Comparison of ENCODE assay signal across 8 cellular contexts in the genomic region with DNA sequence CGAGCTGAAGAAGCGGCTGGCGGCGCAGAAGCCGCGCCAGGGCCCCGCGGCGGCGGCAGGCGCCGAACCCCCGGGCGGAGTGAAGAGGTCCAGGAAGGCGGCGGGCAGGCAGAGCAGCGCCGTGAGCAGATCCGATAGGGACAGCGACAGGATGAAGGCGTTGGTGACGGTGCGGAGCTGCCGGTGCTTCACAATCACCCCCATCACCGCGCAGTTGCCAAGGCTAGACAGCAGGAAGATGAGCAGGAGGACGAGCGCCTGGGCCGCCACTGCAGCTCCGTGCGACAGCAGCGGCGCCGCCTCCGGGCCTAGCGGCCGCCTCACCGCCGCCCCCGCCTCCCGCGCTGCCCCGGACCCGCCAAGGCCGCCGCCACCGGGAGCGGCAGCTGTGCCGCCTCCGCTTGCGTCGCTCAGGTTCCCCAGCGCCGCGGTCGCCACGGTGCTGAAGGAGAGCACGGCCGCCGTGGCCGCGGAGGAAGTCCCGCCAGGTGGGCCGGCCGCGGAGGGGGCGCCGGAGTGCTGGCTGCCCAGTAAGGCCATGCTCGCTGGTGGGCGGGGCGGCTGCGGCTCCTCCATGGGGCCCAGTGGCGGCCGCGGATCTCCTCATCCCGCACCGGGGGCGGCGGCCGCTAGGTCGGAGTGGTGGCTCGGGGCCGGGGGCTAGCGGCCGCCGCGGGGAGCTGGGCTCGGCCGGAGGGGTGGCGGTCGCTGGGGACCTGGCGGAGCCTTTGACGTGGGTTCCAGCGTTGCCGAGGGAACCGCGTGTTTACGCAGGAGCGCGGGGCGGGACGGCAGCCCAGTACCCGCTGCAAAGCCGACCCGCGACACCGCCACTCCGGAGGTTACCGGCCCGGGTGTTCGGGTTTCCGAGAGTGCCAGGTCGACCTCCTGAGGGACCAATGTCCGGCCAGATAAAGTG. TPM values are rescaled to one million over a fixed set of nuclear protein-coding genes. Genes with fewer than 3 reads are reported as not detected.
DNase-seq lines count a peak whose midpoint lies in the region; FAIRE-seq and TF ChIP-seq lines count a peak whose summit lies in the region.

A gene with protein sequence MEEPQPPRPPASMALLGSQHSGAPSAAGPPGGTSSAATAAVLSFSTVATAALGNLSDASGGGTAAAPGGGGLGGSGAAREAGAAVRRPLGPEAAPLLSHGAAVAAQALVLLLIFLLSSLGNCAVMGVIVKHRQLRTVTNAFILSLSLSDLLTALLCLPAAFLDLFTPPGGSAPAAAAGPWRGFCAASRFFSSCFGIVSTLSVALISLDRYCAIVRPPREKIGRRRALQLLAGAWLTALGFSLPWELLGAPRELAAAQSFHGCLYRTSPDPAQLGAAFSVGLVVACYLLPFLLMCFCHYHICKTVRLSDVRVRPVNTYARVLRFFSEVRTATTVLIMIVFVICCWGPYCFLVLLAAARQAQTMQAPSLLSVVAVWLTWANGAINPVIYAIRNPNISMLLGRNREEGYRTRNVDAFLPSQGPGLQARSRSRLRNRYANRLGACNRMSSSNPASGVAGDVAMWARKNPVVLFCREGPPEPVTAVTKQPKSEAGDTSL (minus strand): TSS at position 730 of the 919 bp plus-strand sequence. CDS start 154 bp downstream, at position 576.

- H2AK5ac ChIP-seq in H1 (ENCODE audit: low read depth, low read length) (no peak within 1 kb of the TSS), mesenchymal stem cell (ENCODE audit: low read length, severe bottlenecking) (no peak within 1 kb of the TSS)

- no peak for FAIRE-seq in H1 (lab: Jason Lieb, UNC)

- no peak within 1 kb of the TSS for H3K27ac ChIP-seq in H1 (ENCODE audit: low read depth, low read length)
- no peak within 1 kb of the TSS for H3K27ac ChIP-seq in mesenchymal stem cell (ENCODE audit: low read length, poor library complexity, severe bottlenecking)

- H2BK120ac ChIP-seq in H1 (replicated peaks; ENCODE audit: low read depth, low read length) (no peak within 1 kb of the TSS), mesenchymal stem cell (ENCODE audit: low read depth, low read length) (no peak within 1 kb of the TSS)

- H3K4me1 ChIP-seq in H1 (replicated peaks in 1 of 4; ENCODE audit: control insufficient read depth in 3 of 4, insufficient read depth in 4 of 4, low read length in 3 of 4) = peaks cover 0 to 10% (median 4%) of the 10 kb centered on the region in 4 experiments; a peak in 4 of 7 replicates
- H3K4me1 ChIP-seq in mesenchymal stem cell (ENCODE audit: control insufficient read depth, insufficient read depth, low read depth, low read length) = peaks cover 12% of the 10 kb centered on the region

- H3K56ac ChIP-seq in H1 (replicated peaks; ENCODE audit: insufficient read length, low read depth, low read length) = no peak within 1 kb of the TSS

- H3K23ac ChIP-seq in H1 (ENCODE audit: insufficient read length) (no peak within 1 kb of the TSS), mesenchymal stem cell (ENCODE audit: low read length in 2 of 2) (peak within 1 kb of the TSS in 1 of 2 experiments; percentile 99)

- H4K20me1 ChIP-seq in H1 (replicated peaks in 1 of 2; ENCODE audit: control insufficient read depth in 1 of 2, insufficient read depth in 2 of 2, low read length in 2 of 2) = peaks cover 0 to 7% of the 10 kb centered on the region in 2 experiments

- DNase-seq in GM03348 (ENCODE audit: low spot score) (peak; percentile 77), H7 (peak; percentile 89), NCI-H187 (lab: John Stamatoyannopoulos, UW) (peak; percentile 51 to 57), H1 (ENCODE audit: low read depth in 1 of 2, low spot score in 2 of 2) (peak in 1 of 2 experiments; percentile 79), mesenchymal stem cell (peak; percentile 66), NOMO-1 treated with DMSO at 0.1 percent for 48 hours (lab: John Stamatoyannopoulos, UW; ENCODE audit: unreplicated experiment) (no peak)
- peak; percentile 79 for DNase-seq in activated CD8-positive, alpha-beta memory T cell treated with anti-CD3 and anti-CD28 coated beads for 24 hours
- DNase-seq in stimulated activated CD8-positive, alpha-beta memory T cell treated with anti-CD3 and anti-CD28 coated beads, Interleukin-15, amount 100 ng/mL, for 24 hours (ENCODE audit: low read depth) = peak; percentile 20

- H3K36me3 ChIP-seq in H7 (replicated peaks; ENCODE audit: control insufficient read depth, insufficient read depth, low read length) (no peaks in the 10 kb centered on the region), H1 (ENCODE audit: control insufficient read depth in 2 of 4, insufficient read depth in 4 of 4, low read length in 3 of 4) (no peaks in the 10 kb centered on the region), mesenchymal stem cell (ENCODE audit: control insufficient read depth in 1 of 2, insufficient read depth in 2 of 2, low read depth in 1 of 2, low read length in 2 of 2) (peaks cover 12 to 37% of the 10 kb centered on the region in 2 experiments)

- peak within 1 kb of the TSS; percentile 89; the same call in 1 of the 2 replicates for H2AFZ ChIP-seq in H1 (ENCODE audit: low read length)
- peak within 1 kb of the TSS; percentile 92 for H2AFZ ChIP-seq in mesenchymal stem cell (ENCODE audit: low read depth, low read length)

- H3K79me1 ChIP-seq in H1 (ENCODE audit: low read depth, low read length) = no peaks in the 10 kb centered on the region
- H3K79me1 ChIP-seq in mesenchymal stem cell (replicated peaks; ENCODE audit: low read length, poor library complexity, severe bottlenecking) = peaks cover 17% of the 10 kb centered on the region

- CTCF ChIA-PET in H1 (lab: Charles Lee; ENCODE audit: partially characterized antibody) = interaction anchor here (0.6 to 2.6 kb wide), 4 partner anchors 10 to 399 kb away, joined by 3 to 11 read pairs (median 4); no protein-coding TSS in a partner anchor

- no peak for TF ChIP-seq RAD21 in H1 (IDR thresholded peaks at IDR 0.05 in 1 of 2, conservative IDR thresholded peaks at IDR 0.05 in 1 of 2; ENCODE audit: low read depth in 2 of 2, low read length in 2 of 2)

- H3K4me2 ChIP-seq in H1 (ENCODE audit: insufficient read depth in 1 of 2, low read depth in 2 of 2, low read length in 2 of 2) (peak within 1 kb of the TSS; percentile 75 to 97), mesenchymal stem cell (ENCODE audit: low read length, poor library complexity, severe bottlenecking) (peak within 1 kb of the TSS; percentile 99)

- POLR2A ChIA-PET in H1 (lab: Charles Lee; ENCODE audit: partially characterized antibody) = interaction anchor here (0.6 to 1.8 kb wide), 4 partner anchors 9 to 19 kb away, joined by 3 to 6 read pairs (median 6); a partner anchor contains a TSS

- H3K4ac ChIP-seq in H1 (replicated peaks; ENCODE audit: insufficient read length, low read depth, low read length) = peak within 1 kb of the TSS; percentile 82
- H3K4ac ChIP-seq in mesenchymal stem cell (ENCODE audit: low read depth in 1 of 2, low read length in 2 of 2) = peak within 1 kb of the TSS; percentile 7 to 80

- H3K27me3 ChIP-seq in H7 (ENCODE audit: control insufficient read depth, insufficient read depth, low read length) (peaks cover 25% of the 10 kb centered on the region), H1 (replicated peaks in 1 of 4; ENCODE audit: control insufficient read depth in 3 of 4, extremely low read depth in 1 of 4, insufficient read depth in 3 of 4, low read length in 3 of 4) (peaks cover 0 to 23% (median 13%) of the 10 kb centered on the region in 4 experiments; a peak in 6 of 7 replicates), mesenchymal stem cell (ENCODE audit: control insufficient read depth in 1 of 2, insufficient read depth in 1 of 2, low read length in 2 of 2) (no peaks in the 10 kb centered on the region)

- H2BK5ac ChIP-seq in H1 (ENCODE audit: low read depth, low read length) (no peak within 1 kb of the TSS), mesenchymal stem cell (ENCODE audit: low read depth, low read length, poor library complexity, severe bottlenecking) (no peak within 1 kb of the TSS)

- H3K9me3 ChIP-seq in H1 (ENCODE audit: insufficient read depth in 2 of 2, low read depth in 1 of 2, low read length in 1 of 2) (no peaks in the 10 kb centered on the region), mesenchymal stem cell (ENCODE audit: control insufficient read depth, low read length) (no peaks in the 10 kb centered on the region)

- WGBS in H1 (ENCODE audit: extremely low coverage in 1 of 2, insufficient coverage in 1 of 2, insufficient read length in 1 of 2, insufficient replicate concordance in 2 of 2, low coverage in 1 of 2, low lambda C conversion rate in 2 of 2, missing lambda C conversion rate in 1 of 2), 2 experiments = 4% methylated on average over 56 of the region's 114 CpGs; no CpG with 5 or more reads in 1 of the 2 experiments
- WGBS in mesenchymal stem cell = 2% methylated on average over 109 of the region's 114 CpGs

- H2BK15ac ChIP-seq in H1 (ENCODE audit: low read length) (no peak within 1 kb of the TSS), mesenchymal stem cell (ENCODE audit: low read depth, poor library complexity, severe bottlenecking) (no peak within 1 kb of the TSS)

- TF ChIP-seq EP300 in H1 (IDR thresholded peaks at IDR 0.05; ENCODE audit: borderline replicate concordance in 1 of 2, low read depth in 2 of 2, low read length in 2 of 2) = no peak

- H3K9ac ChIP-seq in H1 (replicated peaks in 1 of 4; ENCODE audit: extremely low read depth in 1 of 4, low read depth in 3 of 4, low read length in 3 of 4) (peak within 1 kb of the TSS in 1 of 4 experiments; percentile 35; a peak in 2 of 7 replicates), mesenchymal stem cell (ENCODE audit: low read length) (peak within 1 kb of the TSS; percentile 82)

- H4K91ac ChIP-seq in H1 (replicated peaks; ENCODE audit: insufficient read length, low read length) (no peak within 1 kb of the TSS), mesenchymal stem cell (ENCODE audit: low read length) (peak within 1 kb of the TSS; percentile 83)

- H3K23me2 ChIP-seq in H1 (ENCODE audit: low read depth, low read length) = peaks cover 15% of the 10 kb centered on the region; the same call in 1 of the 2 replicates

- H3K18ac ChIP-seq in H1 (ENCODE audit: extremely low read depth, low read length) (no peak within 1 kb of the TSS), mesenchymal stem cell (ENCODE audit: low read depth in 1 of 2, low read length in 2 of 2) (peak within 1 kb of the TSS; percentile 23 to 90)

- no peak within 1 kb of the TSS for H2BK20ac ChIP-seq in H1 (ENCODE audit: low read length)

- 0 out of 4 replicates have a peak, but pooled peaks of 1 of the 3 experiments have one; percentile 6 for TF ChIP-seq CTCF in H1 (IDR thresholded peaks at IDR 0.05; ENCODE audit: control extremely low read depth in 1 of 3, insufficient read depth in 1 of 3, low read depth in 1 of 3, low read length in 3 of 3)

- TF ChIP-seq POLR2A in H1 (IDR thresholded peaks at IDR 0.05; ENCODE audit: control extremely low read depth in 1 of 2, low read depth in 2 of 2, low read length in 2 of 2) = no peak

- H4K8ac ChIP-seq in H1 (ENCODE audit: extremely low read depth, insufficient read depth, low read length) (peak within 1 kb of the TSS; percentile 76; the same call in 1 of the 2 replicates), mesenchymal stem cell (ENCODE audit: low read length) (peak within 1 kb of the TSS; percentile 90)

- H3K4me3 ChIP-seq in H7 (ENCODE audit: insufficient read depth, low read depth, low read length) (peak within 1 kb of the TSS; percentile 63), H1 (ENCODE audit: extremely low read depth in 1 of 4, insufficient read depth in 2 of 4, low read depth in 3 of 4, low read length in 4 of 4) (peak within 1 kb of the TSS; percentile 46 to 74 (median 53)), mesenchymal stem cell (ENCODE audit: insufficient read depth in 1 of 2, low read depth in 1 of 2, low read length in 2 of 2) (peak within 1 kb of the TSS; percentile 70 to 76)

- no peaks in the 10 kb centered on the region for H3K79me2 ChIP-seq in H1 (ENCODE audit: control insufficient read depth in 1 of 2, insufficient read depth in 2 of 2, low read length in 2 of 2)

- no peak within 1 kb of the TSS for H4K5ac ChIP-seq in H1 (ENCODE audit: insufficient read length, low read depth, low read length)

- H2BK12ac ChIP-seq in H1 (ENCODE audit: low read depth, low read length) = peak within 1 kb of the TSS; percentile 87; the same call in 1 of the 2 replicates
- peak within 1 kb of the TSS in 1 of 2 experiments; percentile 39 for H2BK12ac ChIP-seq in mesenchymal stem cell (ENCODE audit: low read length in 2 of 2)

- no peak within 1 kb of the TSS for H3K14ac ChIP-seq in H1 (ENCODE audit: insufficient read length)
- peak within 1 kb of the TSS in 1 of 2 experiments; percentile 80 for H3K14ac ChIP-seq in mesenchymal stem cell (ENCODE audit: low read length in 2 of 2)

RNA-seq across cellular contexts. Expression of the gene that starts here (rescaled TPM):
- total RNA-seq in H7 (2014; rRNA removed; shearing (Covaris generic)) = 0.59 and 0.67 TPM in 2 replicates
- 0.73 and 1.1 TPM in 2 replicates for total RNA-seq in H1 (2021; fragmentation: NEBNext Ultra II Directional; extraction: Animal tissue kit (Norgen Biotek cat#: 25700))
- polyA plus RNA-seq in H1 (2011; rRNA removed) = 0.48 and 0.66 TPM in 2 replicates
- polyA plus RNA-seq in H1 (2011; cell fraction: cytosol; rRNA removed) = 0.40 TPM
- 2.4 TPM for polyA plus RNA-seq in H1 (2011; cell fraction: nucleus; rRNA removed)
- 0.29 to 0.64 TPM (median 0.41 TPM) in 4 replicates for polyA plus RNA-seq in H1 (2012, experiment 1 of 2)
- not detected for polyA plus RNA-seq in H1 (2012, experiment 2 of 2)
- polyA plus RNA-seq in H1 (2013, experiment 1 of 2) = 0.61 TPM
- polyA plus RNA-seq in H1 (2013, experiment 2 of 2) = 0.44 TPM
- polyA minus RNA-seq in H1 (2011; rRNA and poly(A)+ RNA removed) = 0.50 and 0.98 TPM in 2 replicates
- 1.1 TPM for polyA minus RNA-seq in H1 (2011; cell fraction: cytosol; rRNA and poly(A)+ RNA removed)
- polyA minus RNA-seq in H1 (2011; cell fraction: nucleus; rRNA and poly(A)+ RNA removed) = 6.6 TPM
- 0.70 TPM for polyA plus RNA-seq in mesenchymal stem cell (2013, experiment 1 of 2)
- 0.75 TPM for polyA plus RNA-seq in mesenchymal stem cell (2013, experiment 2 of 2)

Comparison
In these comparisons a context has a peak if more than half of its experiments do, and no peak if none do; other contexts are left out.
1. Peak in DNase-seq and H3K4me3 ChIP-seq in H7; RNA of the gene not detected or under 1 TPM.